ENCODE assay signal across 8 cellular contexts in genomic region chr5:95823241-95823737, GRCh38. TPM values are rescaled to one million over a fixed set of nuclear protein-coding genes. Genes with fewer than 3 reads are reported as not detected.
A peak's percentile ranks its signal among the peaks of the same experiment; 100 is the strongest.
DNase-seq lines count a peak whose midpoint lies in the region; ATAC-seq and TF ChIP-seq lines count a peak whose summit lies in the region.

No MANE protein-coding gene starts in this region.

- H3K4me3 Mint-ChIP-seq in CD4-positive, CD25-positive, alpha-beta regulatory T cell, result peak overlapping the region; percentile 98 to 99 (median 99)
- H3K4me3 Mint-ChIP-seq in dendritic cell treated with granulocyte-macrophage colony-stimulating factor and Interleukin-4, amounts not matched to agents 40 ng/mL and 50 ng/mL, for 4 days, result peak overlapping the region; percentile 95

- H3K9me3 ChIP-seq in CD4-positive, CD25-positive, alpha-beta regulatory T cell (ENCODE audit: control insufficient read depth in 2 of 2, low read length in 2 of 2), result no peaks in the 10 kb centered on the region
- H3K9me3 ChIP-seq in MG63 (no peaks in the 10 kb centered on the region), neutrophil (no peaks in the 10 kb centered on the region)

- H3K4me1 ChIP-seq in CD4-positive, CD25-positive, alpha-beta regulatory T cell (ENCODE audit: control insufficient read depth, insufficient read depth, low read length, poor library complexity, severe bottlenecking), result peaks cover 67% of the 10 kb centered on the region
- H3K4me1 ChIP-seq in neutrophil (ENCODE audit: control insufficient read depth in 1 of 2, insufficient read depth in 1 of 2, low read depth in 1 of 2, low read length in 1 of 2), result peaks cover 90 to 93% of the 10 kb centered on the region in 2 experiments

- H3K4me1 Mint-ChIP-seq in CD4-positive, CD25-positive, alpha-beta regulatory T cell, result peaks cover 11 to 68% (median 41%) of the 10 kb centered on the region in 4 donors
- peaks cover 77% of the 10 kb centered on the region for H3K4me1 Mint-ChIP-seq in dendritic cell treated with granulocyte-macrophage colony-stimulating factor and Interleukin-4, amounts not matched to agents 40 ng/mL and 50 ng/mL, for 4 days (ENCODE audit: low read depth)

- no peaks in the 10 kb centered on the region for H3K9me3 Mint-ChIP-seq in CD4-positive, CD25-positive, alpha-beta regulatory T cell
- no peaks in the 10 kb centered on the region for H3K9me3 Mint-ChIP-seq in dendritic cell treated with granulocyte-macrophage colony-stimulating factor and Interleukin-4, amounts not matched to agents 40 ng/mL and 50 ng/mL, for 4 days

- no peak for ATAC-seq in CD4-positive, CD25-positive, alpha-beta regulatory T cell (ENCODE audit: low read depth in 2 of 2)
- ATAC-seq in GM18907 (IDR thresholded peaks at IDR 0.05; ENCODE audit: unreplicated experiment), result no peak

- intact Hi-C loops in dendritic cell treated with granulocyte-macrophage colony-stimulating factor and Interleukin-4, amounts not matched to agents 40 ng/mL and 50 ng/mL, for 4 days (cut with micrococcal nuclease), result loop anchor here (2.0 kb wide), 1 partner anchor 14 kb away; no protein-coding TSS in a partner anchor

- peak overlapping the region; percentile 100 for H3K4me3 ChIP-seq in CD4-positive, CD25-positive, alpha-beta regulatory T cell (ENCODE audit: low read depth, low read length)
- peak overlapping the region; percentile 64 for H3K4me3 ChIP-seq in MG63
- peak overlapping the region; percentile 90 to 96 for H3K4me3 ChIP-seq in neutrophil (ENCODE audit: low read depth in 1 of 2, low read length in 1 of 2)

- H3K27me3 Mint-ChIP-seq in CD4-positive, CD25-positive, alpha-beta regulatory T cell, result no peaks in the 10 kb centered on the region
- no peaks in the 10 kb centered on the region for H3K27me3 Mint-ChIP-seq in dendritic cell treated with granulocyte-macrophage colony-stimulating factor and Interleukin-4, amounts not matched to agents 40 ng/mL and 50 ng/mL, for 4 days

- no peaks in the 10 kb centered on the region for H3K27me3 ChIP-seq in CD4-positive, CD25-positive, alpha-beta regulatory T cell (ENCODE audit: control insufficient read depth, insufficient read depth, low read length)
- H3K27me3 ChIP-seq in MG63 (no peaks in the 10 kb centered on the region), neutrophil (no peaks in the 10 kb centered on the region)

- peaks cover 10% of the 10 kb centered on the region for H3K36me3 Mint-ChIP-seq in CD4-positive, CD25-positive, alpha-beta regulatory T cell
- peaks cover 22% of the 10 kb centered on the region for H3K36me3 Mint-ChIP-seq in dendritic cell treated with granulocyte-macrophage colony-stimulating factor and Interleukin-4, amounts not matched to agents 40 ng/mL and 50 ng/mL, for 4 days (ENCODE audit: low read depth)

- H3K36me3 ChIP-seq in CD4-positive, CD25-positive, alpha-beta regulatory T cell (ENCODE audit: control insufficient read depth, insufficient read depth, low read length), result no peaks in the 10 kb centered on the region
- H3K36me3 ChIP-seq in MG63 (peaks cover 5% of the 10 kb centered on the region; the same call in 1 of the 2 replicates), neutrophil (no peaks in the 10 kb centered on the region)

- peak overlapping the region; percentile 95 to 98 (median 98) for H3K27ac Mint-ChIP-seq in CD4-positive, CD25-positive, alpha-beta regulatory T cell
- peak overlapping the region; percentile 92 for H3K27ac Mint-ChIP-seq in dendritic cell treated with granulocyte-macrophage colony-stimulating factor and Interleukin-4, amounts not matched to agents 40 ng/mL and 50 ng/mL, for 4 days

- no peak for TF ChIP-seq CTCF in neutrophil (IDR thresholded peaks at IDR 0.05)

- H3K27ac ChIP-seq in CD4-positive, CD25-positive, alpha-beta regulatory T cell (ENCODE audit: insufficient read depth, low read length, poor library complexity, severe bottlenecking), result peak overlapping the region; percentile 91
- H3K27ac ChIP-seq in neutrophil, result peak overlapping the region; percentile 98

- no peak for DNase-seq in CD4-positive, CD25-positive, alpha-beta regulatory T cell
- DNase-seq in MG63 (no peak), NCI-H1694 treated with DMSO at 0.1 percent for 48 hours (lab: John Stamatoyannopoulos, UW) (no peak), NCI-H2196 treated with DMSO at 0.1 percent for 48 hours (lab: John Stamatoyannopoulos, UW; ENCODE audit: unreplicated experiment) (no peak), mesenteric fat pad (ENCODE audit: low spot score) (no peak)

RNA-seq across cellular contexts. Expression of gene GLRX, which starts 0.8 kb away (rescaled TPM):
- total RNA-seq in CD4-positive, CD25-positive, alpha-beta regulatory T cell, result 82.9 TPM
- 100 to 1,000 TPM; 319 to 399 (median 348) TPM for polyA plus RNA-seq in CD4-positive, CD25-positive, alpha-beta regulatory T cell
- total RNA-seq in MG63 (2014; rRNA removed; shearing (Covaris generic); ENCODE audit: low replicate concordance), result 87.3 and 120 TPM in 2 replicates
- total RNA-seq in mesenteric fat pad, result 155 TPM
